Comparison of ENCODE assay signal across 12 cellular contexts in the genomic region with DNA sequence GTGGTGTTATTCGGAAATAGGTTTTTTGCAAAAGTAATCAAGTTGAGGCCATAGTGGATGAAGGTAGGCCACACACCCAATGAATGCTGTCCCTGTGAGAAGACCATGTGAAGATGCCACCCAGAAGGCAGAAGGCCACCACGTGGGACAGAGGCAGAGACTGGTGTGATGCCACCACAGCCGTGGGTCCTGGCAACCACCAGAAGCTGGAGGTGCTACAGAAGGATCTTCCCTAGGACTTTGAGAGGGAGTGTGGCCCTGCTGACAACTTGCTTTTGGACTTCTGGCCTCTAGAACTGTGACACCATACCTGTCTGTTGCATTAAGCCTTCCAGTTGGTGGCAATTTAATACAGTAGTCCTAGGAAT.
"Had no signal": no experiment of that assay in that cellular context is flagged by ENCODE, and none has a peak within 500 bp of the region (broad histone marks: within the 10 kb centered on the region; RNA-seq: fewer than 3 reads in every experiment).

No MANE protein-coding gene starts in this region.

- H3K27ac Mint-ChIP-seq: naive thymus-derived CD4-positive, alpha-beta T cell had no signal

- H3K4me1 ChIP-seq: prostate gland, right lobe of liver had no signal

- H3K4me3 Mint-ChIP-seq: naive thymus-derived CD4-positive, alpha-beta T cell had no signal

- H3K4me3 ChIP-seq: dorsolateral prefrontal cortex, prostate gland, right lobe of liver had no signal

- H3K27me3 Mint-ChIP-seq: naive thymus-derived CD4-positive, alpha-beta T cell had no signal

- H3K36me3 Mint-ChIP-seq: naive thymus-derived CD4-positive, alpha-beta T cell had no signal

- ATAC-seq: left colon; naive thymus-derived CD4-positive, alpha-beta T cell; right lobe of liver had no signal

- H3K9me3 Mint-ChIP-seq: naive thymus-derived CD4-positive, alpha-beta T cell had no signal

- H3K27me3 ChIP-seq: dorsolateral prefrontal cortex, right lobe of liver had no signal

- H3K9me3 ChIP-seq: prostate gland, right lobe of liver had no signal

- H3K36me3 ChIP-seq: prostate gland, right lobe of liver had no signal

- DNase-seq: caudate nucleus; cortex of kidney; effector CD8-positive, alpha-beta T cell; foreskin melanocyte; left colon; naive thymus-derived CD4-positive, alpha-beta T cell; stimulated activated CD4-positive, alpha-beta T cell treated with anti-CD3 and anti-CD28 coated beads, Interleukin-12 subunit alpha, Interleukin-12 subunit beta, amount 100 ng/mL, for 4 hours; stimulated activated naive CD4-positive, alpha-beta T cell treated with Interleukin-2 at 50 U/mL for 16 hours; trophoblast cell had no signal

- H3K27ac ChIP-seq: dorsolateral prefrontal cortex, right lobe of liver had no signal
